Comparison of ENCODE assay signal across 24 cellular contexts in genomic region chr4:654526-654845, GRCh38.
"Had no signal": no experiment of that assay in that cellular context is flagged by ENCODE, and none has a peak within 500 bp of the region (broad histone marks: within the 10 kb centered on the region; RNA-seq: fewer than 3 reads in every experiment).

No MANE protein-coding gene starts in this region.

- H2AFZ ChIP-seq: neural progenitor cell had no signal

- H3K27ac Mint-ChIP-seq: activated CD4-positive, alpha-beta T cell treated with anti-CD3 and anti-CD28 coated beads for 36 hours; activated CD8-positive, alpha-beta memory T cell treated with anti-CD3 and anti-CD28 coated beads, Interleukin-2, amount 10 ng/mL, durations not matched to agents 7 days and 5 days; activated CD8-positive, alpha-beta T cell treated with anti-CD3 and anti-CD28 coated beads, Interleukin-2, amount 10 ng/mL, durations not matched to agents 7 days and 5 days; activated naive CD4-positive, alpha-beta T cell treated with anti-CD3 and anti-CD28 coated beads, Interleukin-2, amount 50 U/mL, for 72 hours; activated T-cell treated with anti-CD3 and anti-CD28 coated beads, Interleukin-2, amount 50 U/mL, for 72 hours; dendritic cell treated with granulocyte-macrophage colony-stimulating factor and Interleukin-4, amounts not matched to agents 40 ng/mL and 50 ng/mL, for 4 days; naive thymus-derived CD8-positive, alpha-beta T cell; neural progenitor cell; T-cell; T-helper 2 cell treated with Interferon-gamma antibody and Interleukin-4, amounts not matched to agents 5 μg/mL and 100 μg/mL, for 36 hours had no signal

- H3K27ac ChIP-seq: adrenal gland, brain microvascular endothelial cell, esophagus muscularis mucosa, foreskin keratinocyte, heart left ventricle, neural progenitor cell, right lobe of liver, upper lobe of left lung, vagina had no signal

- H3K9me3 Mint-ChIP-seq: activated naive CD4-positive, alpha-beta T cell treated with anti-CD3 and anti-CD28 coated beads, Interleukin-2, amount 50 U/mL, for 72 hours; activated T-cell treated with anti-CD3 and anti-CD28 coated beads, Interleukin-2, amount 50 U/mL, for 72 hours; dendritic cell treated with granulocyte-macrophage colony-stimulating factor and Interleukin-4, amounts not matched to agents 40 ng/mL and 50 ng/mL, for 4 days; naive thymus-derived CD8-positive, alpha-beta T cell; T-cell; T-helper 2 cell treated with Interferon-gamma antibody and Interleukin-4, amounts not matched to agents 5 μg/mL and 100 μg/mL, for 36 hours had no signal

- H3K4me1 Mint-ChIP-seq: activated CD4-positive, alpha-beta T cell treated with anti-CD3 and anti-CD28 coated beads for 36 hours; activated CD8-positive, alpha-beta memory T cell treated with anti-CD3 and anti-CD28 coated beads, Interleukin-2, amount 10 ng/mL, durations not matched to agents 7 days and 5 days; T-cell had no signal

- H3K27me3 ChIP-seq: brain microvascular endothelial cell, neural progenitor cell, right lobe of liver had no signal

- H3K36me3 ChIP-seq: adrenal gland, brain microvascular endothelial cell, esophagus muscularis mucosa, heart left ventricle, neural progenitor cell, right lobe of liver, upper lobe of left lung, vagina had no signal

- H3K4me2 ChIP-seq: neural progenitor cell had no signal

- H3K36me3 Mint-ChIP-seq: activated CD8-positive, alpha-beta memory T cell treated with anti-CD3 and anti-CD28 coated beads, Interleukin-2, amount 10 ng/mL, durations not matched to agents 7 days and 5 days; activated naive CD4-positive, alpha-beta T cell treated with anti-CD3 and anti-CD28 coated beads, Interleukin-2, amount 50 U/mL, for 72 hours; naive thymus-derived CD8-positive, alpha-beta T cell; neural progenitor cell; T-cell had no signal

- ATAC-seq: activated CD4-positive, alpha-beta T cell treated with anti-CD3 and anti-CD28 coated beads for 36 hours; activated CD8-positive, alpha-beta memory T cell treated with anti-CD3 and anti-CD28 coated beads, Interleukin-2, amount 10 ng/mL, durations not matched to agents 7 days and 5 days; activated CD8-positive, alpha-beta T cell treated with anti-CD3 and anti-CD28 coated beads, Interleukin-2, amount 10 ng/mL, durations not matched to agents 7 days and 5 days; activated naive CD4-positive, alpha-beta T cell treated with anti-CD3 and anti-CD28 coated beads, Interleukin-2, amount 50 U/mL, for 72 hours; activated T-cell treated with anti-CD3 and anti-CD28 coated beads, Interleukin-2, amount 50 U/mL, for 72 hours; foreskin keratinocyte; heart left ventricle; naive thymus-derived CD8-positive, alpha-beta T cell; stimulated activated naive CD8-positive, alpha-beta T cell treated with anti-CD3 and anti-CD28 coated beads, Interleukin-15, Interleukin-2, amounts not matched to agents 100 U/mL and 50 U/mL, for 24 hours; T-cell had no signal

- DNase-seq: activated CD4-positive, alpha-beta T cell treated with anti-CD3 and anti-CD28 coated beads for 36 hours; activated CD4-positive, CD25-positive, alpha-beta regulatory T cell; activated CD8-positive, alpha-beta memory T cell treated with anti-CD3 and anti-CD28 coated beads, Interleukin-2, amount 10 ng/mL, durations not matched to agents 7 days and 5 days; activated CD8-positive, alpha-beta T cell treated with anti-CD3 and anti-CD28 coated beads, Interleukin-2, amount 10 ng/mL, durations not matched to agents 7 days and 5 days; activated naive CD4-positive, alpha-beta T cell; activated T-cell treated with anti-CD3 and anti-CD28 coated beads, Interleukin-2, amount 50 U/mL, for 72 hours; adrenal gland; brain microvascular endothelial cell; effector CD4-positive, alpha-beta T cell; foreskin keratinocyte; naive thymus-derived CD8-positive, alpha-beta T cell; stimulated activated CD4-positive, alpha-beta T cell treated with anti-CD3 and anti-CD28 coated beads, Interleukin-12 subunit alpha, Interleukin-12 subunit beta, amount 100 ng/mL, for 4 hours; stimulated activated CD4-positive, alpha-beta T cell treated with anti-CD3 and anti-CD28 coated beads, Interleukin-4, amount 100 ng/mL, for 1 hour; stimulated activated naive CD8-positive, alpha-beta T cell treated with anti-CD3 and anti-CD28 coated beads, Interleukin-15, Interleukin-2, amounts not matched to agents 100 U/mL and 50 U/mL, for 24 hours; T-cell had no signal

- H3K4me3 ChIP-seq: adrenal gland, esophagus muscularis mucosa, heart left ventricle, neural progenitor cell, right lobe of liver, upper lobe of left lung, vagina had no signal

- H3K9me3 ChIP-seq: adrenal gland, esophagus muscularis mucosa, heart left ventricle, right lobe of liver, upper lobe of left lung, vagina had no signal

- H3K4me1 ChIP-seq: adrenal gland, foreskin keratinocyte, neural progenitor cell, right lobe of liver had no signal

- H3K9ac ChIP-seq: neural progenitor cell had no signal

- H3K4me3 Mint-ChIP-seq: activated CD4-positive, alpha-beta T cell treated with anti-CD3 and anti-CD28 coated beads for 36 hours; activated CD8-positive, alpha-beta memory T cell treated with anti-CD3 and anti-CD28 coated beads, Interleukin-2, amount 10 ng/mL, durations not matched to agents 7 days and 5 days; activated CD8-positive, alpha-beta T cell treated with anti-CD3 and anti-CD28 coated beads, Interleukin-2, amount 10 ng/mL, durations not matched to agents 7 days and 5 days; activated T-cell treated with anti-CD3 and anti-CD28 coated beads, Interleukin-2, amount 50 U/mL, for 72 hours; dendritic cell treated with granulocyte-macrophage colony-stimulating factor and Interleukin-4, amounts not matched to agents 40 ng/mL and 50 ng/mL, for 4 days; naive thymus-derived CD8-positive, alpha-beta T cell; neural progenitor cell; T-cell; T-helper 2 cell treated with Interferon-gamma antibody and Interleukin-4, amounts not matched to agents 5 μg/mL and 100 μg/mL, for 36 hours had no signal
